ENCODE assay signal across 11 cellular contexts in genomic region chr3:170741756-170742530, GRCh38.
DNase-seq lines count a peak whose midpoint lies in the region; ATAC-seq and TF ChIP-seq lines count a peak whose summit lies in the region.
"Had no signal": no experiment of that assay in that cellular context is flagged by ENCODE, and none has a peak within 500 bp of the region (broad histone marks: within the 10 kb centered on the region; RNA-seq: fewer than 3 reads in every experiment).

No MANE protein-coding gene starts in this region.

- TF ChIP-seq CTCF in neural progenitor cell (IDR thresholded peaks at IDR 0.05): no peak

- H3K36me3 Mint-ChIP-seq in neural progenitor cell: no peaks in the 10 kb centered on the region
- H3K36me3 Mint-ChIP-seq: activated naive CD8-positive, alpha-beta T cell treated with anti-CD3 and anti-CD28 coated beads, Interleukin-2, amount 10 ng/mL, durations not matched to agents 7 days and 5 days; IgD-negative memory B cell had no signal

- H3K4me1 ChIP-seq in ACC112 (ENCODE audit: control insufficient read depth, insufficient read depth, low read length, unreplicated experiment): peaks cover 69% of the 10 kb centered on the region
- H3K4me1 ChIP-seq in neural progenitor cell: no peaks in the 10 kb centered on the region

- H3F3A ChIP-seq in neural progenitor cell (ENCODE audit: low read depth): no peaks in the 10 kb centered on the region

- H3K9me3 Mint-ChIP-seq in neural progenitor cell: no peaks in the 10 kb centered on the region
- H3K9me3 Mint-ChIP-seq: activated naive CD8-positive, alpha-beta T cell treated with anti-CD3 and anti-CD28 coated beads, Interleukin-2, amount 10 ng/mL, durations not matched to agents 7 days and 5 days had no signal

- H3K4me3 ChIP-seq in ACC112 (ENCODE audit: low read depth, low read length) (peak overlapping the region; percentile 69; the same call in 1 of the 2 replicates), neural progenitor cell (no peak overlapping the region)

- H3K4me2 ChIP-seq in neural progenitor cell: no peak overlapping the region

- peaks cover 2% of the 10 kb centered on the region for H3K4me1 Mint-ChIP-seq in neural progenitor cell
- H3K4me1 Mint-ChIP-seq: activated naive CD8-positive, alpha-beta T cell treated with anti-CD3 and anti-CD28 coated beads, Interleukin-2, amount 10 ng/mL, durations not matched to agents 7 days and 5 days had no signal

- peak overlapping the region; percentile 96 for H3K27ac ChIP-seq in ACC112 (ENCODE audit: low read depth, low read length)
- peak overlapping the region; percentile 90 for H3K27ac ChIP-seq in caudate nucleus (ENCODE audit: low read depth, low read length)
- H3K27ac ChIP-seq in neural progenitor cell: no peak overlapping the region

- no peaks in the 10 kb centered on the region for H3K27me3 Mint-ChIP-seq in neural progenitor cell (ENCODE audit: insufficient read depth, low read depth)

- no peaks in the 10 kb centered on the region for H3K9me3 ChIP-seq in neural progenitor cell (ENCODE audit: low read depth)

- peak; percentile 91 for DNase-seq in M059J (ENCODE audit: low read depth)
- peak in 2 of 61 donors; percentile 17 to 19 for DNase-seq in caudate nucleus (lab: John Stamatoyannopoulos, UW)
- DNase-seq in neural progenitor cell (ENCODE audit: low spot score): no peak
- DNase-seq in NCI-H2107 (lab: John Stamatoyannopoulos, UW): no peak
- no peak for DNase-seq in HUDEP-2 (lab: John Stamatoyannopoulos, UW; ENCODE audit: unreplicated experiment in 76 of 76)
- DNase-seq in activated CD4-positive, alpha-beta T cell treated with anti-CD3 and anti-CD28 coated beads, Interleukin-2, amount 50 U/mL, for 48 hours: no peak
- DNase-seq: activated naive CD8-positive, alpha-beta T cell treated with anti-CD3 and anti-CD28 coated beads, Interleukin-2, amount 10 ng/mL, durations not matched to agents 7 days and 5 days; islet precursor cell had no signal

- no peak overlapping the region for H3K9ac ChIP-seq in neural progenitor cell

- 0 out of 2 replicates have a peak, but pooled peaks cover 6% of the 10 kb centered on the region for H3K36me3 ChIP-seq in ACC112 (ENCODE audit: insufficient read depth, low read length)
- no peaks in the 10 kb centered on the region for H3K36me3 ChIP-seq in neural progenitor cell

- no peaks in the 10 kb centered on the region for H4K20me1 ChIP-seq in neural progenitor cell (ENCODE audit: low read depth)

- H2AFZ ChIP-seq in ACC112 (ENCODE audit: low read length, unreplicated experiment) (peak overlapping the region; percentile 51), neural progenitor cell (replicated peaks) (peak overlapping the region; percentile 13)

- no peak overlapping the region for H3K27ac Mint-ChIP-seq in neural progenitor cell
- H3K27ac Mint-ChIP-seq: activated naive CD8-positive, alpha-beta T cell treated with anti-CD3 and anti-CD28 coated beads, Interleukin-2, amount 10 ng/mL, durations not matched to agents 7 days and 5 days; IgD-negative memory B cell had no signal

- H3K79me2 ChIP-seq in ACC112 (ENCODE audit: control insufficient read depth, insufficient read depth, low read length, unreplicated experiment) (peaks cover 38% of the 10 kb centered on the region), neural progenitor cell (ENCODE audit: low read depth) (no peaks in the 10 kb centered on the region)

- ATAC-seq in HG02973 (IDR thresholded peaks at IDR 0.05; ENCODE audit: unreplicated experiment): no peak

- H3K27me3 ChIP-seq in ACC112 (ENCODE audit: insufficient read depth, low read length): no peaks in the 10 kb centered on the region
- H3K27me3 ChIP-seq in neural progenitor cell: no peaks in the 10 kb centered on the region

- H3K4me3 Mint-ChIP-seq in neural progenitor cell: no peak overlapping the region
- H3K4me3 Mint-ChIP-seq: activated naive CD8-positive, alpha-beta T cell treated with anti-CD3 and anti-CD28 coated beads, Interleukin-2, amount 10 ng/mL, durations not matched to agents 7 days and 5 days; IgD-negative memory B cell had no signal
